In genomic region chr7:86962623-86963022, GRCh38 we compare ENCODE assay signal across 29 cellular contexts.
"Had no signal": no experiment of that assay in that cellular context is flagged by ENCODE, and none has a peak within 500 bp of the region (broad histone marks: within the 10 kb centered on the region; RNA-seq: fewer than 3 reads in every experiment).

No MANE protein-coding gene starts in this region.

- H3K27me3 ChIP-seq: ascending aorta, brain microvascular endothelial cell, suprapubic skin, tibial nerve had no signal

- ATAC-seq: effector memory CD8-positive, alpha-beta T cell; esophagus mucosa; naive thymus-derived CD8-positive, alpha-beta T cell; sciatic nerve; stimulated activated effector memory CD8-positive, alpha-beta T cell treated with anti-CD3 and anti-CD28 coated beads, Interleukin-12 subunit alpha, Interleukin-12 subunit beta, amount 100 ng/mL, for 72 hours had no signal

- H3K27me3 Mint-ChIP-seq: activated naive CD8-positive, alpha-beta T cell; stimulated activated naive CD8-positive, alpha-beta T cell treated with anti-CD3 and anti-CD28 coated beads, Interleukin-15, Interleukin-2, amounts not matched to agents 100 ng/mL and 50 ng/mL, for 24 hours had no signal

- H3K4me1 Mint-ChIP-seq: immature natural killer cell; stimulated activated effector memory CD8-positive, alpha-beta T cell treated with anti-CD3 and anti-CD28 coated beads, Interleukin-12 subunit alpha, Interleukin-12 subunit beta, amount 100 ng/mL, for 72 hours had no signal

- H3K4me3 Mint-ChIP-seq: activated naive CD8-positive, alpha-beta T cell; effector memory CD8-positive, alpha-beta T cell; immature natural killer cell; naive thymus-derived CD8-positive, alpha-beta T cell; stimulated activated effector memory CD8-positive, alpha-beta T cell treated with anti-CD3 and anti-CD28 coated beads, Interleukin-12 subunit alpha, Interleukin-12 subunit beta, amount 100 ng/mL, for 72 hours; stimulated activated naive CD8-positive, alpha-beta T cell treated with anti-CD3 and anti-CD28 coated beads, Interleukin-15, Interleukin-2, amounts not matched to agents 100 ng/mL and 50 ng/mL, for 24 hours; T-helper 1 cell treated with Interleukin-12 subunit alpha and Interleukin-12 subunit beta and Interleukin-4 antibody, amounts not matched to agents 30 μg/mL and 1 μg/mL, for 36 hours had no signal

- H3K36me3 ChIP-seq: ascending aorta, brain microvascular endothelial cell, suprapubic skin, tibial nerve had no signal

- H3K4me3 ChIP-seq: ascending aorta, skin epidermis, suprapubic skin, tibial nerve had no signal

- H3K9me3 ChIP-seq: ascending aorta, suprapubic skin, tibial nerve had no signal

- H3K9me3 Mint-ChIP-seq: effector memory CD8-positive, alpha-beta T cell; immature natural killer cell; stimulated activated effector memory CD8-positive, alpha-beta T cell treated with anti-CD3 and anti-CD28 coated beads, Interleukin-12 subunit alpha, Interleukin-12 subunit beta, amount 100 ng/mL, for 72 hours; stimulated activated naive CD8-positive, alpha-beta T cell treated with anti-CD3 and anti-CD28 coated beads, Interleukin-15, Interleukin-2, amounts not matched to agents 100 ng/mL and 50 ng/mL, for 24 hours; T-helper 1 cell treated with Interleukin-12 subunit alpha and Interleukin-12 subunit beta and Interleukin-4 antibody, amounts not matched to agents 30 μg/mL and 1 μg/mL, for 36 hours had no signal

- H3K4me1 ChIP-seq: ascending aorta, suprapubic skin, tibial nerve had no signal

- H3K27ac ChIP-seq: ascending aorta, brain microvascular endothelial cell, skin epidermis, suprapubic skin, tibial nerve, VCaP had no signal

- H3K27ac Mint-ChIP-seq: activated naive CD8-positive, alpha-beta T cell; effector memory CD8-positive, alpha-beta T cell; immature natural killer cell; naive thymus-derived CD8-positive, alpha-beta T cell; stimulated activated effector memory CD8-positive, alpha-beta T cell treated with anti-CD3 and anti-CD28 coated beads, Interleukin-12 subunit alpha, Interleukin-12 subunit beta, amount 100 ng/mL, for 72 hours; stimulated activated naive CD8-positive, alpha-beta T cell treated with anti-CD3 and anti-CD28 coated beads, Interleukin-15, Interleukin-2, amounts not matched to agents 100 ng/mL and 50 ng/mL, for 24 hours; T-helper 1 cell treated with Interleukin-12 subunit alpha and Interleukin-12 subunit beta and Interleukin-4 antibody, amounts not matched to agents 30 μg/mL and 1 μg/mL, for 36 hours had no signal

- H3K36me3 Mint-ChIP-seq: activated naive CD8-positive, alpha-beta T cell; immature natural killer cell; stimulated activated effector memory CD8-positive, alpha-beta T cell treated with anti-CD3 and anti-CD28 coated beads, Interleukin-12 subunit alpha, Interleukin-12 subunit beta, amount 100 ng/mL, for 72 hours had no signal

- DNase-seq: activated CD4-positive, alpha-beta T cell treated with anti-CD3 and anti-CD28 coated beads for 4 hours; activated CD4-positive, alpha-beta T cell treated with anti-CD3 and anti-CD28 coated beads, Interleukin-2, amount 50 U/mL, for 4 hours; activated effector memory CD4-positive, alpha-beta T cell treated with Interleukin-2 at 50 U/mL for 16 hours; activated naive CD4-positive, alpha-beta T cell treated with Interleukin-2 at 50 U/mL for 16 hours; activated T-cell treated with anti-CD3 and anti-CD28 coated beads for 4 hours; brain microvascular endothelial cell; central memory CD4-positive, alpha-beta T cell; dermis blood vessel endothelial cell; effector memory CD8-positive, alpha-beta T cell; foreskin fibroblast; head of caudate nucleus; immature natural killer cell; kidney; naive thymus-derived CD8-positive, alpha-beta T cell; posterior cingulate gyrus; stimulated activated CD4-positive, alpha-beta T cell treated with anti-CD3 and anti-CD28 coated beads, Interleukin-4, amount 100 ng/mL, for 24 hours; SW 1271; T-helper 9 cell had no signal
